In the genomic region with DNA sequence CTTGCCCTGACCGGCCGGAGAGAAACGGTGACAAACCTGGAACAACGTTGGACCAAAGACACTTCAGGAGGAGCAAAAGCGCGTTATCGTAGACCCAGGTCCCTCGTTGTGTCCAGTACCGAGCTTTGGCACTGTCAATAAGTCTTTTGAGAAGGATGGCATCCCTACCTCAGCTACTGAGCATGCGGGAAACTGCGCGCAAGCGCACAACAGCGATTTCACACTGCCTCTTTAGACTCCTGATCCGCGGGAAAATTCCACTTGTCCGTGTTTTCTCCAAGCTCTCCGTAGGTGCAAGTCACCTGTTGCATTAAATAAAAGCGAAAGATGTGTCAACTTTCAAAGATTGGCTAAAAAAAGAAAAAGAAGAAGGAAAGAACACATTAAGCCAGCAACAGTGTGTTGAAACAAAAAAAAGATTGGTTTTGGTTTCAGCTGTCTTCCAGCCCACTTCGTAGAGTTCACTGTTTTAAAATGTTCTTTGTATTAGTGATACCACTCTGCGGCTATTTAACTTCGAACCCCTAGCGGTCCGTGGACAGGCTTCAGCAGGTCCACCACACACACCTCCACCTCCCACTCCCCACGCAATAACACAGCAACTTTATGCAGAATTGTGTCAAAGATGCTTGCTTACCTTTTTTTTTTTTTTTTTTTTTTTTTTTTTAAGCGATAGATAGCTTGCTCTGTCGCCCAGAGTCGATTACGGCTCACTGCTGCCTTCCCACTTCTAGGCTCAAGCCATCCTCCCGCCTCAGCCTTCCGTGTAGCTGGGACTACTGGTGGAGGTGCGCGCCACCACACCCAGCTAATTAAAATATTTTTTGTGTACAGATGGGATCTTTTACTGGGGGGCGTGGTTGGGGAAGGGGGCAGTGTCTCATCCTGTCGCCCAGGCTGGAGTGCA, we compare ENCODE assay signal across 8 cellular contexts. TPM values are rescaled to one million over a fixed set of nuclear protein-coding genes. Genes with fewer than 3 reads are reported as not detected.
A peak's percentile ranks its signal among the peaks of the same experiment; 100 is the strongest.
DNase-seq lines count a peak whose midpoint lies in the region; ATAC-seq and TF ChIP-seq lines count a peak whose summit lies in the region.

A gene with protein sequence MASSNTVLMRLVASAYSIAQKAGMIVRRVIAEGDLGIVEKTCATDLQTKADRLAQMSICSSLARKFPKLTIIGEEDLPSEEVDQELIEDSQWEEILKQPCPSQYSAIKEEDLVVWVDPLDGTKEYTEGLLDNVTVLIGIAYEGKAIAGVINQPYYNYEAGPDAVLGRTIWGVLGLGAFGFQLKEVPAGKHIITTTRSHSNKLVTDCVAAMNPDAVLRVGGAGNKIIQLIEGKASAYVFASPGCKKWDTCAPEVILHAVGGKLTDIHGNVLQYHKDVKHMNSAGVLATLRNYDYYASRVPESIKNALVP (minus strand): TSS at position 139 of the 907 bp plus-strand sequence. CDS start 9,942 bp downstream, outside the sequence.

- H3K27me3 ChIP-seq in PC-9 (ENCODE audit: insufficient read depth, low read depth) (no peaks in the 10 kb centered on the region), mucosa of stomach (ENCODE audit: control insufficient read depth, insufficient read depth, low read length) (no peaks in the 10 kb centered on the region)

- H3K27ac ChIP-seq in PC-9 = peak within 1 kb of the TSS; percentile 21; the same call in 1 of the 2 replicates

- DNase-seq in DMS53 (lab: John Stamatoyannopoulos, UW) (peak; percentile 99), PC-9 (peak; percentile 90 to 98), erythroblast (lab: John Stamatoyannopoulos, UW) (peak; percentile 94 to 96)
- DNase-seq in Jurkat, Clone E6-1 (ENCODE audit: low read depth, low spot score) = peak; percentile 98
- DNase-seq in activated T-cell treated with anti-CD3 and anti-CD28 coated beads, Interleukin-2, amount 50 U/mL, for 1 hour = peak; percentile 96
- peak; percentile 91 to 98 for DNase-seq in stimulated activated CD8-positive, alpha-beta memory T cell treated with anti-CD3 and anti-CD28 coated beads, Interleukin-7, amount 100 ng/mL, for 1 hour (ENCODE audit: low read depth in 2 of 2)

- intact Hi-C loops in PC-9 (cut with micrococcal nuclease; ENCODE audit: unreplicated experiment) = loop anchor here (1.0 kb wide), 1 partner anchor 44 kb away; the partner anchor contains the start of gene EPRS1

- peak within 1 kb of the TSS; percentile 70 for H3K4me2 ChIP-seq in PC-9

- POLR2A ChIA-PET in PC-9 (lab: Charles Lee; ENCODE audit: unreplicated experiment) = interaction anchor here (0.6 to 0.8 kb wide), 11 partner anchors 10 to 1964 kb away, joined by 3 to 17 read pairs (median 4); partner anchors contain the start of gene MTARC2

- CTCF ChIA-PET in PC-9 (lab: Charles Lee) = interaction anchor here (0.6 kb wide), 4 partner anchors 13 to 1589 kb away, joined by 3 to 11 read pairs (median 6); no protein-coding TSS in a partner anchor

- H3K4me1 ChIP-seq in PC-9 (replicated peaks; ENCODE audit: insufficient read depth) = peaks cover 7% of the 10 kb centered on the region
- no peaks in the 10 kb centered on the region for H3K4me1 ChIP-seq in mucosa of stomach (ENCODE audit: control insufficient read depth, insufficient read depth, low read length)

- H3K79me2 ChIP-seq in PC-9 (ENCODE audit: low read depth) = peaks cover 36% of the 10 kb centered on the region

- H2AFZ ChIP-seq in PC-9 = peak within 1 kb of the TSS; percentile 96

- peak within 1 kb of the TSS; percentile 80 for H3K4me3 ChIP-seq in Jurkat, Clone E6-1 (ENCODE audit: low read length)
- H3K4me3 ChIP-seq in PC-9 (peak within 1 kb of the TSS; percentile 88), mucosa of stomach (ENCODE audit: low read length) (peak within 1 kb of the TSS; percentile 70)

- 0 out of 2 replicates have a peak, but pooled peaks have one; percentile 17 for TF ChIP-seq CTCF in PC-9 (conservative IDR thresholded peaks at IDR 0.05)

- peak; percentile 55 for TF ChIP-seq POLR2A in erythroblast (IDR thresholded peaks at IDR 0.05; ENCODE audit: low read length)

- H3K9me3 ChIP-seq in PC-9 (ENCODE audit: insufficient read depth, low read depth) (no peaks in the 10 kb centered on the region), mucosa of stomach (ENCODE audit: control insufficient read depth, low read length) (no peaks in the 10 kb centered on the region)

- H3K36me3 ChIP-seq in PC-9 (ENCODE audit: low read depth) (no peaks in the 10 kb centered on the region), mucosa of stomach (ENCODE audit: control insufficient read depth, insufficient read depth, low read length) (no peaks in the 10 kb centered on the region)

- H3K9me2 ChIP-seq in PC-9 (ENCODE audit: insufficient read depth) = no peaks in the 10 kb centered on the region

- peak within 1 kb of the TSS; percentile 77 for H3K9ac ChIP-seq in mucosa of stomach (ENCODE audit: low read length)

- peaks cover 10% of the 10 kb centered on the region for H3F3A ChIP-seq in PC-9 (ENCODE audit: insufficient read depth, low read depth)

- BruUV-seq in PC-9 (replicated peaks; lab: Mats Ljungman, UMichigan) = no TSS peak

- no peaks in the 10 kb centered on the region for H4K20me1 ChIP-seq in PC-9 (ENCODE audit: insufficient read depth)

- ATAC-seq in GM21619 (IDR thresholded peaks at IDR 0.05; ENCODE audit: unreplicated experiment) = peak; percentile 57

RNA-seq across cellular contexts. Expression of the gene that starts here (rescaled TPM):
- polyA plus RNA-seq in Jurkat, Clone E6-1 (2012; ENCODE audit: insufficient read depth, insufficient read length) = 67.9 TPM
- total RNA-seq in PC-9 (2021) = 41.5 and 50.8 TPM in 2 replicates

Comparison
In these comparisons a context has a peak if more than half of its experiments do, and no peak if none do; other contexts are left out.
1. Peak in every context shown above with its lines: DNase-seq, ATAC-seq, H3K4me3 ChIP-seq and H3K27ac ChIP-seq.